ENCODE assay signal across 10 cellular contexts in genomic region chr13:46665243-46665629, GRCh38.
DNase-seq lines count a peak whose midpoint lies in the region; ATAC-seq and TF ChIP-seq lines count a peak whose summit lies in the region.
"Had no signal": no experiment of that assay in that cellular context is flagged by ENCODE, and none has a peak within 500 bp of the region (broad histone marks: within the 10 kb centered on the region; RNA-seq: fewer than 3 reads in every experiment).

No MANE protein-coding gene starts in this region.

- DNase-seq in T-helper 2 cell treated with Interferon-gamma antibody and Interleukin-4, amounts not matched to agents 5 μg/mL and 100 μg/mL, for 36 hours (ENCODE audit: low spot score), result no peak
- DNase-seq in T-helper 2 cell, result no peak
- DNase-seq in fibroblast of the aortic adventitia (ENCODE audit: low read depth), result peak; percentile 40
- DNase-seq in left colon, result no peak
- DNase-seq in KBM-7, result no peak
- DNase-seq: left ventricle myocardium superior had no signal

- ATAC-seq in SK-N-SH treated with all-trans-retinoic acid at 6 μM for 48 hours (no peak), GM21381 (IDR thresholded peaks at IDR 0.05; ENCODE audit: unreplicated experiment) (no peak), left colon (no peak)
- no peak for ATAC-seq in stimulated activated memory B cell treated with anti-CD40 and anti-IgM and Interleukin-4, amounts not matched to agents 10 μg/mL and 1 μg/mL and 100 μg/mL, for 72 hours
- ATAC-seq: esophagus mucosa, left ventricle myocardium superior had no signal

- in situ Hi-C loops in KBM-7 (cut with MboI; ENCODE audit: low pct_unique_long_range_greater_than_20kb, low sequenced_read_pairs), result no loop called here

- peak overlapping the region; percentile 66 for H3K27ac Mint-ChIP-seq in T-helper 2 cell treated with Interferon-gamma antibody and Interleukin-4, amounts not matched to agents 5 μg/mL and 100 μg/mL, for 36 hours
- peak overlapping the region; percentile 65 for H3K27ac Mint-ChIP-seq in stimulated activated memory B cell treated with anti-CD40 and anti-IgM and Interleukin-4, amounts not matched to agents 10 μg/mL and 1 μg/mL and 100 μg/mL, for 72 hours

- peaks cover 6% of the 10 kb centered on the region for H3K36me3 Mint-ChIP-seq in T-helper 2 cell treated with Interferon-gamma antibody and Interleukin-4, amounts not matched to agents 5 μg/mL and 100 μg/mL, for 36 hours (ENCODE audit: low read depth)
- H3K36me3 Mint-ChIP-seq in stimulated activated memory B cell treated with anti-CD40 and anti-IgM and Interleukin-4, amounts not matched to agents 10 μg/mL and 1 μg/mL and 100 μg/mL, for 72 hours, result peaks cover 12% of the 10 kb centered on the region

- no peaks in the 10 kb centered on the region for H3K27me3 Mint-ChIP-seq in T-helper 2 cell treated with Interferon-gamma antibody and Interleukin-4, amounts not matched to agents 5 μg/mL and 100 μg/mL, for 36 hours (ENCODE audit: low read depth)
- no peaks in the 10 kb centered on the region for H3K27me3 Mint-ChIP-seq in stimulated activated memory B cell treated with anti-CD40 and anti-IgM and Interleukin-4, amounts not matched to agents 10 μg/mL and 1 μg/mL and 100 μg/mL, for 72 hours

- no peak overlapping the region for H3K4me3 Mint-ChIP-seq in T-helper 2 cell treated with Interferon-gamma antibody and Interleukin-4, amounts not matched to agents 5 μg/mL and 100 μg/mL, for 36 hours
- no peak overlapping the region for H3K4me3 Mint-ChIP-seq in stimulated activated memory B cell treated with anti-CD40 and anti-IgM and Interleukin-4, amounts not matched to agents 10 μg/mL and 1 μg/mL and 100 μg/mL, for 72 hours

- intact Hi-C loops in left colon (cut with DNase I, micrococcal nuclease), result no loop called here

- H3K9me3 Mint-ChIP-seq in T-helper 2 cell treated with Interferon-gamma antibody and Interleukin-4, amounts not matched to agents 5 μg/mL and 100 μg/mL, for 36 hours, result no peaks in the 10 kb centered on the region
- peaks cover 3% of the 10 kb centered on the region for H3K9me3 Mint-ChIP-seq in stimulated activated memory B cell treated with anti-CD40 and anti-IgM and Interleukin-4, amounts not matched to agents 10 μg/mL and 1 μg/mL and 100 μg/mL, for 72 hours

- TF ChIP-seq CTCF in fibroblast of the aortic adventitia (IDR thresholded peaks at IDR 0.05; ENCODE audit: insufficient read depth, low read length), result no peak

- no peak overlapping the region for H3K4me3 ChIP-seq in fibroblast of the aortic adventitia (ENCODE audit: low read depth, low read length)

- H3K4me1 Mint-ChIP-seq in T-helper 2 cell treated with Interferon-gamma antibody and Interleukin-4, amounts not matched to agents 5 μg/mL and 100 μg/mL, for 36 hours (ENCODE audit: low read depth), result peaks cover 49% of the 10 kb centered on the region
- peaks cover 71% of the 10 kb centered on the region for H3K4me1 Mint-ChIP-seq in stimulated activated memory B cell treated with anti-CD40 and anti-IgM and Interleukin-4, amounts not matched to agents 10 μg/mL and 1 μg/mL and 100 μg/mL, for 72 hours

TF ChIP-seq in SK-N-SH treated with all-trans-retinoic acid at 6 μM for 48 hours, 23 proteins besides CTCF, POLR2A, EP300 and RAD21:
- TF ChIP-seq SNAI2 (CRISPR knock-in tag; IDR thresholded peaks at IDR 0.05), result no peak
- TF ChIP-seq ISL1 (CRISPR knock-in tag; IDR thresholded peaks at IDR 0.05), result peak; percentile 56
